In the genomic region with DNA sequence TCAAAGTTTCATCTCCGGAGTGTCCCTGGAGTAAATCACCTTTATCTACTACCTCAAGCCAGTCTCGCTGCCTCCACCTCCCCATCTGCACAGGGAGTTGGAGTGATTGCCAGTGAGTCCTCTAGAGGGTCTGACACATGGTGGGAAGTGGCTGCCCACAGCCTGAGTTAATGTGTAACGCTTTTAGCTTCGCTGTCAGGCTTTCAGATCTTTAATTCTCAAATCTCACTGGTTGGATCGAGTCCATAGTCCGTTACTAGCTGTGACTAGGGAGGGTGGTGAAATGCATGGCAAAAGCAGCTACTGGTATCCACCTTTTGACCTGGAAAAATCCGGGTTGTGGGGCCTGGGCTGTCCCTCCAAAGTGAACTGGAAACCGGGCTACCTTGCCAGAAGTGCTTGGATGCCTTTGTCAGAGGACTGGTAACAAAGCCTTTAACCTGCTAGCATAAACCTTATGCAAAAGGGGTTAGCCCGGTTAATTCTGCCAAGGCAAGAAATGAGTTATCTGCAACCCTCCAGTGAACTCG, we compare ENCODE assay signal across 23 cellular contexts. TPM values are rescaled to one million over a fixed set of nuclear protein-coding genes. Genes with fewer than 3 reads are reported as not detected.
DNase-seq lines count a peak whose midpoint lies in the region; ATAC-seq, FAIRE-seq and TF ChIP-seq lines count a peak whose summit lies in the region.
"Had no signal": no experiment of that assay in that cellular context is flagged by ENCODE, and none has a peak within 500 bp of the region (broad histone marks: within the 10 kb centered on the region; RNA-seq: fewer than 3 reads in every experiment).

No MANE protein-coding gene starts in this region.

- H3K4me3 ChIP-seq in K562 (no peak overlapping the region), mesenchymal stem cell (ENCODE audit: insufficient read depth in 1 of 2, low read depth in 1 of 2, low read length in 2 of 2) (no peak overlapping the region)
- H3K4me3 ChIP-seq: GM23248, lower lobe of right lung, ovary had no signal

- peaks cover 9% of the 10 kb centered on the region; the same call in 2 of the 3 replicates for H3K79me2 ChIP-seq in K562 (ENCODE audit: control insufficient read depth, insufficient read depth, low read length)

- H2AFZ ChIP-seq in K562 (ENCODE audit: low read depth, low read length): 0 out of 2 replicates have a peak overlapping the region, but pooled peaks have one; percentile 40
- H2AFZ ChIP-seq in mesenchymal stem cell (ENCODE audit: low read depth, low read length): no peak overlapping the region
- H2AFZ ChIP-seq: GM23248 had no signal

- TF ChIP-seq RAD21 in K562 (CRISPR knock-in tag; conservative IDR thresholded peaks at IDR 0.05 in 1 of 2, IDR thresholded peaks at IDR 0.05 in 1 of 2): no peak

- ATAC-seq in K562: no peak
- ATAC-seq: T-cell had no signal

- H3K4me1 Mint-ChIP-seq in activated naive CD4-positive, alpha-beta T cell treated with anti-CD3 and anti-CD28 coated beads for 36 hours (ENCODE audit: low read depth): peaks cover 71% of the 10 kb centered on the region
- peaks cover 60% of the 10 kb centered on the region for H3K4me1 Mint-ChIP-seq in activated naive CD4-positive, alpha-beta T cell treated with anti-CD3 and anti-CD28 coated beads, Interleukin-2, amount 10 ng/mL, durations not matched to agents 7 days and 5 days

- 31% methylated on average over 10 of the region's 10 CpGs for WGBS in K562 (ENCODE audit: insufficient coverage, low coverage, missing lambda C conversion rate)
- 75% methylated on average over 8 of the region's 10 CpGs for WGBS in mesenchymal stem cell

- FAIRE-seq in K562 (lab: Jason Lieb, UNC): peak; percentile 19
- FAIRE-seq in D721Med (lab: Jason Lieb, UNC): no peak
- no peak for FAIRE-seq in H54 (lab: Jason Lieb, UNC)

- DNase-seq in activated naive CD4-positive, alpha-beta T cell treated with anti-CD3 and anti-CD28 coated beads for 36 hours: no peak
- no peak for DNase-seq in activated naive CD4-positive, alpha-beta T cell treated with anti-CD3 and anti-CD28 coated beads, Interleukin-2, amount 10 ng/mL, durations not matched to agents 7 days and 5 days
- DNase-seq in K562 (ENCODE audit: extremely low read depth in 1 of 4, low spot score in 3 of 4) (no peak), mesenchymal stem cell (no peak), D721Med (ENCODE audit: insufficient read length, low spot score) (no peak), KBM-7 (no peak), H54 (ENCODE audit: insufficient read length, low spot score) (no peak), CD1c-positive myeloid dendritic cell (ENCODE audit: extremely low spot score) (no peak)
- DNase-seq: activated CD4-positive, alpha-beta memory T cell treated with anti-CD3 and anti-CD28 coated beads for 36 hours; DMS53; glutamatergic neuron; GM23248; NCI-H1436 treated with DMSO at 0.1 percent for 48 hours; NCI-H2171; NCI-H526; ovary; SHP77; stimulated activated CD4-positive, alpha-beta T cell treated with anti-CD3 and anti-CD28 coated beads, Interleukin-2, amount 100 ng/mL, for 24 hours had no signal

- H3K27ac ChIP-seq in K562 (ENCODE audit: extremely low read depth, low read depth, low read length) (no peak overlapping the region), mesenchymal stem cell (ENCODE audit: low read length, poor library complexity, severe bottlenecking) (peak overlapping the region; percentile 53)
- H3K27ac ChIP-seq: C4-2B, GM23248, ovary had no signal

- no peak for TF ChIP-seq EP300 in K562 (IDR thresholded peaks at IDR 0.05; ENCODE audit: low read length)

- H3K23ac ChIP-seq in mesenchymal stem cell (ENCODE audit: low read length in 2 of 2): no peak overlapping the region

- no peaks in the 10 kb centered on the region for H3K36me3 ChIP-seq in K562 (ENCODE audit: control insufficient read depth, insufficient read depth, low read length)
- H3K36me3 ChIP-seq in mesenchymal stem cell (ENCODE audit: control insufficient read depth in 1 of 2, insufficient read depth in 2 of 2, low read depth in 1 of 2, low read length in 2 of 2): no peaks in the 10 kb centered on the region
- H3K36me3 ChIP-seq: lower lobe of right lung, ovary had no signal

- peak overlapping the region; percentile 8 for H2AK5ac ChIP-seq in mesenchymal stem cell (ENCODE audit: low read length, severe bottlenecking)

- no peak overlapping the region for H2BK12ac ChIP-seq in mesenchymal stem cell (ENCODE audit: low read length in 2 of 2)

- H3K18ac ChIP-seq in mesenchymal stem cell (ENCODE audit: low read depth in 1 of 2, low read length in 2 of 2): no peak overlapping the region

- H3K79me1 ChIP-seq in mesenchymal stem cell (replicated peaks; ENCODE audit: low read length, poor library complexity, severe bottlenecking): peaks cover 2% of the 10 kb centered on the region

- in situ Hi-C loops in K562 (cut with MboI): no loop called here
- in situ Hi-C loops in KBM-7 (cut with MboI; ENCODE audit: low pct_unique_long_range_greater_than_20kb, low sequenced_read_pairs): no loop called here

- no peaks in the 10 kb centered on the region for H3K9me1 ChIP-seq in K562 (ENCODE audit: control insufficient read depth, insufficient read depth, low read length)

- H3K4me3 Mint-ChIP-seq in activated naive CD4-positive, alpha-beta T cell treated with anti-CD3 and anti-CD28 coated beads for 36 hours: no peak overlapping the region
- no peak overlapping the region for H3K4me3 Mint-ChIP-seq in activated naive CD4-positive, alpha-beta T cell treated with anti-CD3 and anti-CD28 coated beads, Interleukin-2, amount 10 ng/mL, durations not matched to agents 7 days and 5 days
- H3K4me3 Mint-ChIP-seq: activated CD4-positive, alpha-beta memory T cell treated with anti-CD3 and anti-CD28 coated beads for 36 hours; activated naive CD4-positive, alpha-beta T cell treated with anti-CD3 and anti-CD28 coated beads, Interleukin-2, amount 50 U/mL, for 24 hours; stimulated activated naive CD8-positive, alpha-beta T cell treated with anti-CD3 and anti-CD28 coated beads, Interleukin-15, Interleukin-2, amounts not matched to agents 100 ng/mL and 50 ng/mL, for 24 hours had no signal

- H3K36me3 Mint-ChIP-seq in activated naive CD4-positive, alpha-beta T cell treated with anti-CD3 and anti-CD28 coated beads for 36 hours (ENCODE audit: low read depth): no peaks in the 10 kb centered on the region
- no peaks in the 10 kb centered on the region for H3K36me3 Mint-ChIP-seq in activated naive CD4-positive, alpha-beta T cell treated with anti-CD3 and anti-CD28 coated beads, Interleukin-2, amount 10 ng/mL, durations not matched to agents 7 days and 5 days
- H3K36me3 Mint-ChIP-seq: activated CD4-positive, alpha-beta memory T cell treated with anti-CD3 and anti-CD28 coated beads for 36 hours; activated naive CD4-positive, alpha-beta T cell treated with anti-CD3 and anti-CD28 coated beads, Interleukin-2, amount 50 U/mL, for 24 hours; T-cell had no signal

- TF ChIP-seq CTCF in K562 (IDR thresholded peaks at IDR 0.05 in 2 of 3, conservative IDR thresholded peaks at IDR 0.05 in 1 of 3; ENCODE audit: insufficient read depth in 2 of 3, low read depth in 1 of 3, low read length in 3 of 3): no peak
- no peak for TF ChIP-seq CTCF in D721Med (IDR thresholded peaks at IDR 0.05; ENCODE audit: insufficient read depth, missing control alignments)

- H3K27me3 Mint-ChIP-seq in activated naive CD4-positive, alpha-beta T cell treated with anti-CD3 and anti-CD28 coated beads for 36 hours (ENCODE audit: low read depth): no peaks in the 10 kb centered on the region
- no peaks in the 10 kb centered on the region for H3K27me3 Mint-ChIP-seq in activated naive CD4-positive, alpha-beta T cell treated with anti-CD3 and anti-CD28 coated beads, Interleukin-2, amount 10 ng/mL, durations not matched to agents 7 days and 5 days
- H3K27me3 Mint-ChIP-seq: activated CD4-positive, alpha-beta memory T cell treated with anti-CD3 and anti-CD28 coated beads for 36 hours; activated naive CD4-positive, alpha-beta T cell treated with anti-CD3 and anti-CD28 coated beads, Interleukin-2, amount 50 U/mL, for 24 hours; stimulated activated naive CD8-positive, alpha-beta T cell treated with anti-CD3 and anti-CD28 coated beads, Interleukin-15, Interleukin-2, amounts not matched to agents 100 ng/mL and 50 ng/mL, for 24 hours; T-cell had no signal

- peaks cover 3 to 9% of the 10 kb centered on the region in 2 experiments; a peak in 3 of 5 replicates for H3K27me3 ChIP-seq in K562 (ENCODE audit: control insufficient read depth in 2 of 2, insufficient read depth in 2 of 2, low read length in 2 of 2)
- H3K27me3 ChIP-seq in mesenchymal stem cell (ENCODE audit: control insufficient read depth in 1 of 2, insufficient read depth in 1 of 2, low read length in 2 of 2): no peaks in the 10 kb centered on the region
- H3K27me3 ChIP-seq: ovary had no signal

- H3K4me1 ChIP-seq in K562 (replicated peaks in 1 of 2; ENCODE audit: control insufficient read depth in 2 of 2, insufficient read depth in 2 of 2, low read length in 2 of 2) (peaks cover 11 to 31% of the 10 kb centered on the region in 2 experiments; a peak in 4 of 5 replicates), mesenchymal stem cell (ENCODE audit: control insufficient read depth, insufficient read depth, low read depth, low read length) (peaks cover 30% of the 10 kb centered on the region)

- H3K4me2 ChIP-seq in K562 (ENCODE audit: insufficient read depth, low read length): no peak overlapping the region
- H3K4me2 ChIP-seq in mesenchymal stem cell (ENCODE audit: low read length, poor library complexity, severe bottlenecking): no peak overlapping the region

- no peaks in the 10 kb centered on the region for H3K9me3 Mint-ChIP-seq in activated naive CD4-positive, alpha-beta T cell treated with anti-CD3 and anti-CD28 coated beads for 36 hours
- H3K9me3 Mint-ChIP-seq in activated naive CD4-positive, alpha-beta T cell treated with anti-CD3 and anti-CD28 coated beads, Interleukin-2, amount 10 ng/mL, durations not matched to agents 7 days and 5 days: no peaks in the 10 kb centered on the region
- H3K9me3 Mint-ChIP-seq: activated CD4-positive, alpha-beta memory T cell treated with anti-CD3 and anti-CD28 coated beads for 36 hours; activated naive CD4-positive, alpha-beta T cell treated with anti-CD3 and anti-CD28 coated beads, Interleukin-2, amount 50 U/mL, for 24 hours; stimulated activated naive CD8-positive, alpha-beta T cell treated with anti-CD3 and anti-CD28 coated beads, Interleukin-15, Interleukin-2, amounts not matched to agents 100 ng/mL and 50 ng/mL, for 24 hours; T-cell had no signal

- H3K9me3 ChIP-seq in K562 (replicated peaks; ENCODE audit: control insufficient read depth, insufficient read depth, low read depth, low read length) (no peaks in the 10 kb centered on the region), mesenchymal stem cell (ENCODE audit: control insufficient read depth, low read length) (no peaks in the 10 kb centered on the region)
- H3K9me3 ChIP-seq: lower lobe of right lung, ovary had no signal

- no peak overlapping the region for H4K91ac ChIP-seq in mesenchymal stem cell (ENCODE audit: low read length)

- intact Hi-C loops in activated naive CD4-positive, alpha-beta T cell treated with anti-CD3 and anti-CD28 coated beads for 36 hours (cut with micrococcal nuclease): no loop called here
- intact Hi-C loops in K562 (cut with micrococcal nuclease): no loop called here

- CTCF ChIA-PET in activated naive CD4-positive, alpha-beta T cell treated with anti-CD3 and anti-CD28 coated beads for 36 hours (lab: Charles Lee): interaction anchor here (0.9 to 2.6 kb wide), 5 partner anchors 14 to 341 kb away, joined by 3 to 7 read pairs (median 4); no protein-coding TSS in a partner anchor
- CTCF ChIA-PET in activated naive CD4-positive, alpha-beta T cell treated with anti-CD3 and anti-CD28 coated beads, Interleukin-2, amount 10 ng/mL, durations not matched to agents 7 days and 5 days (lab: Charles Lee): interaction anchor here (1.6 kb wide), 1 partner anchor 38 kb away, joined by 14 read pairs; no protein-coding TSS in a partner anchor
- CTCF ChIA-PET in K562 (lab: Yijun Ruan, JAX; ENCODE audit: low intra/inter-chr PET ratio): no interaction called here

- no peak overlapping the region for H2BK5ac ChIP-seq in mesenchymal stem cell (ENCODE audit: low read depth, low read length, poor library complexity, severe bottlenecking)

- no peak overlapping the region for H2BK15ac ChIP-seq in mesenchymal stem cell (ENCODE audit: low read depth, poor library complexity, severe bottlenecking)

- H3K14ac ChIP-seq in mesenchymal stem cell (ENCODE audit: low read length in 2 of 2): no peak overlapping the region

- H3K4ac ChIP-seq in mesenchymal stem cell (ENCODE audit: low read depth in 1 of 2, low read length in 2 of 2): no peak overlapping the region

- TF ChIP-seq POLR2A in K562 (conservative IDR thresholded peaks at IDR 0.05): no peak
- no peak for TF ChIP-seq POLR2A in H54 (IDR thresholded peaks at IDR 0.05; ENCODE audit: low read depth, low read length)

- no peak overlapping the region for H2BK120ac ChIP-seq in mesenchymal stem cell (ENCODE audit: low read depth, low read length)

- H3K9ac ChIP-seq in K562 (ENCODE audit: insufficient read depth in 1 of 2, low read depth in 2 of 2, low read length in 2 of 2) (no peak overlapping the region), mesenchymal stem cell (ENCODE audit: low read length) (no peak overlapping the region)
- H3K9ac ChIP-seq: GM23248 had no signal

- H4K20me1 ChIP-seq in K562 (replicated peaks; ENCODE audit: control insufficient read depth, insufficient read depth, low read length): no peaks in the 10 kb centered on the region

- H4K8ac ChIP-seq in mesenchymal stem cell (ENCODE audit: low read length): no peak overlapping the region

- POLR2A ChIA-PET in K562 (lab: Yijun Ruan, JAX): interaction anchor here (0.7 to 7.3 kb wide), 8 partner anchors 11 to 411 kb away, joined by 3 to 216 read pairs (median 3); no protein-coding TSS in a partner anchor

- H3K27ac Mint-ChIP-seq in activated naive CD4-positive, alpha-beta T cell treated with anti-CD3 and anti-CD28 coated beads for 36 hours: peak overlapping the region; percentile 16
- no peak overlapping the region for H3K27ac Mint-ChIP-seq in activated naive CD4-positive, alpha-beta T cell treated with anti-CD3 and anti-CD28 coated beads, Interleukin-2, amount 10 ng/mL, durations not matched to agents 7 days and 5 days
- H3K27ac Mint-ChIP-seq: activated CD4-positive, alpha-beta memory T cell treated with anti-CD3 and anti-CD28 coated beads for 36 hours; activated naive CD4-positive, alpha-beta T cell treated with anti-CD3 and anti-CD28 coated beads, Interleukin-2, amount 50 U/mL, for 24 hours; stimulated activated naive CD8-positive, alpha-beta T cell treated with anti-CD3 and anti-CD28 coated beads, Interleukin-15, Interleukin-2, amounts not matched to agents 100 ng/mL and 50 ng/mL, for 24 hours had no signal

- no TSS peak for BruUV-seq in K562 (replicated peaks; lab: Mats Ljungman, UMichigan)

RNA-seq across cellular contexts. Expression of a gene that starts 5.0 kb away (rescaled TPM):
- 100 to 1,000 TPM; 271 to 295 TPM for total RNA-seq in activated naive CD4-positive, alpha-beta T cell treated with anti-CD3 and anti-CD28 coated beads for 36 hours
- total RNA-seq in K562 (2011; cell fraction: chromatin; rRNA removed; ENCODE audit: low replicate concordance): 72.4 and 125 TPM in 2 replicates
- 75.3 and 90.2 TPM in 2 replicates for total RNA-seq in K562 (2011; cell fraction: nucleolus; rRNA removed)
- 64.2 and 70.3 TPM in 2 replicates for total RNA-seq in K562 (2011; cell fraction: nucleoplasm; rRNA removed)
- total RNA-seq in K562 (2014; rRNA removed) (151 and 154 TPM in 2 replicates), K562 (2014; rRNA removed; fragmentation: Illumina TruSeq; extraction: Trizol) (111 and 112 TPM in 2 replicates), K562 (2015; rRNA removed; fragmentation: Illumina TruSeq; extraction: Trizol) (120 and 124 TPM in 2 replicates), K562 (2021) (186 and 213 TPM in 2 replicates)
- polyA plus RNA-seq in K562 (2011; rRNA removed) (140 and 186 TPM in 2 replicates), K562 (2014; fragmentation: Illumina TruSeq; extraction: Trizol) (139 and 149 TPM in 2 replicates), K562 (2014; fragmentation: Nextera tagmentation; extraction: Ambion mirVana) (10 to 100 TPM; 16.1 to 23.0 TPM), K562 (2014; rRNA removed) (120 and 125 TPM in 2 replicates)
- 176 and 298 TPM in 2 replicates for polyA plus RNA-seq in K562 (2011; cell fraction: cytosol; rRNA removed)
- 133 and 190 TPM in 2 replicates for polyA plus RNA-seq in K562 (2011; cell fraction: nucleus; rRNA removed)
- 144 and 177 TPM in 2 replicates for polyA plus RNA-seq in K562 (2012)
- polyA minus RNA-seq in K562 (2011; rRNA and poly(A)+ RNA removed): 188 and 256 TPM in 2 replicates
- polyA minus RNA-seq in K562 (2011; cell fraction: cytosol; rRNA and poly(A)+ RNA removed): 111 and 132 TPM in 2 replicates
- 53.7 and 56.2 TPM in 2 replicates for polyA minus RNA-seq in K562 (2011; cell fraction: nucleus; rRNA and poly(A)+ RNA removed)
- 208 TPM for polyA plus RNA-seq in mesenchymal stem cell (2013, experiment 1 of 2)
- polyA plus RNA-seq in mesenchymal stem cell (2013, experiment 2 of 2): 215 TPM
